17 cellular contexts compared by ENCODE assay signal in genomic region chr19:16613841-16614240, GRCh38.
"Had no signal": no experiment of that assay in that cellular context is flagged by ENCODE, and none has a peak within 500 bp of the region (broad histone marks: within the 10 kb centered on the region; RNA-seq: fewer than 3 reads in every experiment).

No MANE protein-coding gene starts in this region.

- H3K36me3 Mint-ChIP-seq: activated naive CD4-positive, alpha-beta T cell treated with anti-CD3 and anti-CD28 coated beads, Interleukin-2, amount 50 U/mL, for 24 hours had no signal

- H3K9me3 ChIP-seq: adrenal gland, breast epithelium, esophagus squamous epithelium, tibial artery had no signal

- H3K27ac Mint-ChIP-seq: activated naive CD4-positive, alpha-beta T cell treated with anti-CD3 and anti-CD28 coated beads, Interleukin-2, amount 50 U/mL, for 24 hours; activated T-cell treated with anti-CD3 and anti-CD28 coated beads, Interleukin-2, amount 50 U/mL, for 72 hours; nephron; progenitor cell of endocrine pancreas had no signal

- ATAC-seq: activated T-cell treated with anti-CD3 and anti-CD28 coated beads, Interleukin-2, amount 50 U/mL, for 72 hours; right cardiac atrium; stimulated activated naive CD8-positive, alpha-beta T cell treated with anti-CD3 and anti-CD28 coated beads, Interleukin-15, Interleukin-2, amounts not matched to agents 100 U/mL and 50 U/mL, for 24 hours had no signal

- H3K36me3 ChIP-seq: adrenal gland, breast epithelium, tibial artery had no signal

- H3K4me1 ChIP-seq: breast epithelium had no signal

- H3K9me3 Mint-ChIP-seq: activated naive CD4-positive, alpha-beta T cell treated with anti-CD3 and anti-CD28 coated beads, Interleukin-2, amount 50 U/mL, for 24 hours; activated T-cell treated with anti-CD3 and anti-CD28 coated beads, Interleukin-2, amount 50 U/mL, for 72 hours; nephron had no signal

- H3K4me3 Mint-ChIP-seq: activated naive CD4-positive, alpha-beta T cell treated with anti-CD3 and anti-CD28 coated beads, Interleukin-2, amount 50 U/mL, for 24 hours; activated T-cell treated with anti-CD3 and anti-CD28 coated beads, Interleukin-2, amount 50 U/mL, for 72 hours; nephron had no signal

- H3K27ac ChIP-seq: coronary artery, esophagus squamous epithelium, tibial artery had no signal

- DNase-seq: activated CD4-positive, alpha-beta T cell treated with anti-CD3 and anti-CD28 coated beads for 4 hours; activated effector memory CD4-positive, alpha-beta T cell treated with anti-CD3 and anti-CD28 coated beads, Interleukin-2, amount 50 U/mL, for 16 hours; activated T-cell treated with anti-CD3 and anti-CD28 coated beads, Interleukin-2, amount 50 U/mL, for 72 hours; adrenal gland; effector CD8-positive, alpha-beta T cell; esophagus squamous epithelium; right cardiac atrium; stimulated activated CD4-positive, alpha-beta T cell treated with anti-CD3 and anti-CD28 coated beads, Interleukin-2, amount 100 ng/mL, for 24 hours; stimulated activated naive CD8-positive, alpha-beta T cell treated with anti-CD3 and anti-CD28 coated beads, Interleukin-15, Interleukin-2, amounts not matched to agents 100 U/mL and 50 U/mL, for 24 hours; substantia nigra; T-helper 2 cell; tibial artery had no signal

- H3K27me3 ChIP-seq: adrenal gland, breast epithelium, esophagus squamous epithelium, tibial artery had no signal

- H3K4me3 ChIP-seq: adrenal gland, breast epithelium, coronary artery, esophagus squamous epithelium, tibial artery had no signal

- H3K27me3 Mint-ChIP-seq: activated naive CD4-positive, alpha-beta T cell treated with anti-CD3 and anti-CD28 coated beads, Interleukin-2, amount 50 U/mL, for 24 hours; progenitor cell of endocrine pancreas had no signal
